ENCODE assay signal across 2 cellular contexts in genomic region chr6:126040826-126041225, GRCh38.
TF ChIP-seq lines count a peak whose summit lies in the region.

No MANE protein-coding gene starts in this region.

TF ChIP-seq in GM12878, 131 proteins besides CTCF, POLR2A, EP300 and RAD21:
- TF ChIP-seq, protein P1, sequence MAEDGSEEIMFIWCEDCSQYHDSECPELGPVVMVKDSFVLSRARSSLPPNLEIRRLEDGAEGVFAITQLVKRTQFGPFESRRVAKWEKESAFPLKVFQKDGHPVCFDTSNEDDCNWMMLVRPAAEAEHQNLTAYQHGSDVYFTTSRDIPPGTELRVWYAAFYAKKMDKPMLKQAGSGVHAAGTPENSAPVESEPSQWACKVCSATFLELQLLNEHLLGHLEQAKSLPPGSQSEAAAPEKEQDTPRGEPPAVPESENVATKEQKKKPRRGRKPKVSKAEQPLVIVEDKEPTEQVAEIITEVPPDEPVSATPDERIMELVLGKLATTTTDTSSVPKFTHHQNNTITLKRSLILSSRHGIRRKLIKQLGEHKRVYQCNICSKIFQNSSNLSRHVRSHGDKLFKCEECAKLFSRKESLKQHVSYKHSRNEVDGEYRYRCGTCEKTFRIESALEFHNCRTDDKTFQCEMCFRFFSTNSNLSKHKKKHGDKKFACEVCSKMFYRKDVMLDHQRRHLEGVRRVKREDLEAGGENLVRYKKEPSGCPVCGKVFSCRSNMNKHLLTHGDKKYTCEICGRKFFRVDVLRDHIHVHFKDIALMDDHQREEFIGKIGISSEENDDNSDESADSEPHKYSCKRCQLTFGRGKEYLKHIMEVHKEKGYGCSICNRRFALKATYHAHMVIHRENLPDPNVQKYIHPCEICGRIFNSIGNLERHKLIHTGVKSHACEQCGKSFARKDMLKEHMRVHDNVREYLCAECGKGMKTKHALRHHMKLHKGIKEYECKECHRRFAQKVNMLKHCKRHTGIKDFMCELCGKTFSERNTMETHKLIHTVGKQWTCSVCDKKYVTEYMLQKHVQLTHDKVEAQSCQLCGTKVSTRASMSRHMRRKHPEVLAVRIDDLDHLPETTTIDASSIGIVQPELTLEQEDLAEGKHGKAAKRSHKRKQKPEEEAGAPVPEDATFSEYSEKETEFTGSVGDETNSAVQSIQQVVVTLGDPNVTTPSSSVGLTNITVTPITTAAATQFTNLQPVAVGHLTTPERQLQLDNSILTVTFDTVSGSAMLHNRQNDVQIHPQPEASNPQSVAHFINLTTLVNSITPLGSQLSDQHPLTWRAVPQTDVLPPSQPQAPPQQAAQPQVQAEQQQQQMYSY (CRISPR knock-in tag; IDR thresholded peaks at IDR 0.05), result no peak
- TF ChIP-seq SUZ12 (IDR thresholded peaks at IDR 0.05; ENCODE audit: unreplicated experiment) (no peak), NFIC (IDR thresholded peaks at IDR 0.05; ENCODE audit: low read depth, low read length) (no peak), ZNF274 (IDR thresholded peaks at IDR 0.05; ENCODE audit: insufficient read depth, insufficient read length) (no peak), POLR2AphosphoS2 (IDR thresholded peaks at IDR 0.05; ENCODE audit: low read depth, low read length) (no peak), TCF12 (IDR thresholded peaks at IDR 0.05; ENCODE audit: low read depth, low read length) (no peak), NR2C1 (IDR thresholded peaks at IDR 0.05) (no peak), POU2F2 (IDR thresholded peaks at IDR 0.05; ENCODE audit: borderline replicate concordance, low read depth, low read length) (no peak), KAT2A (conservative IDR thresholded peaks at IDR 0.05; ENCODE audit: control insufficient read depth, low read depth, low read length) (no peak), STAT3 (IDR thresholded peaks at IDR 0.05; ENCODE audit: low read depth, low read length) (no peak)

TF ChIP-seq in HepG2, 621 proteins besides CTCF, POLR2A, EP300 and RAD21 (continues in another document):
- TF ChIP-seq FOXK1 (CRISPR knock-in tag; IDR thresholded peaks at IDR 0.05; ENCODE audit: borderline replicate concordance, low read depth) (no peak), SP4 (CRISPR knock-in tag; IDR thresholded peaks at IDR 0.05) (no peak), ARID3A (IDR thresholded peaks at IDR 0.05; ENCODE audit: low read depth, low read length) (no peak), AHDC1 (CRISPR knock-in tag; IDR thresholded peaks at IDR 0.05; ENCODE audit: borderline replicate concordance) (peak; percentile 34; the same call in 1 of the 2 replicates), ZHX2 (IDR thresholded peaks at IDR 0.05; ENCODE audit: low read depth) (no peak), ZHX2 (CRISPR knock-in tag; IDR thresholded peaks at IDR 0.05; ENCODE audit: borderline replicate concordance) (no peak), KMT2A (CRISPR knock-in tag; IDR thresholded peaks at IDR 0.05) (no peak), FOXA3 (CRISPR knock-in tag; IDR thresholded peaks at IDR 0.05) (peak; percentile 23; the same call in 1 of the 2 replicates), TBP (CRISPR knock-in tag; IDR thresholded peaks at IDR 0.05) (no peak), CEBPG (CRISPR knock-in tag; IDR thresholded peaks at IDR 0.05) (no peak), RAD51 (IDR thresholded peaks at IDR 0.05; ENCODE audit: borderline replicate concordance) (no peak), ZNF234 (CRISPR knock-in tag; conservative IDR thresholded peaks at IDR 0.05) (no peak), CREM (IDR thresholded peaks at IDR 0.05) (0 out of 2 replicates have a peak, but pooled peaks have one; percentile 15), CREM (CRISPR knock-in tag; IDR thresholded peaks at IDR 0.05) (no peak), FIP1L1 (IDR thresholded peaks at IDR 0.05; ENCODE audit: borderline replicate concordance, insufficient read depth, low read depth, low read length) (no peak), CEBPB (IDR thresholded peaks at IDR 0.05; ENCODE audit: borderline replicate concordance, low read depth, low read length) (peak; percentile 89), MAF1 (CRISPR knock-in tag; IDR thresholded peaks at IDR 0.05; ENCODE audit: borderline replicate concordance) (no peak), RELA (CRISPR knock-in tag; IDR thresholded peaks at IDR 0.05) (no peak), ATF6 (CRISPR knock-in tag; conservative IDR thresholded peaks at IDR 0.05) (no peak), RXRA (CRISPR knock-in tag; IDR thresholded peaks at IDR 0.05) (no peak), ZBTB37 (CRISPR knock-in tag; IDR thresholded peaks at IDR 0.05) (no peak), GPN1 (CRISPR knock-in tag; IDR thresholded peaks at IDR 0.05; ENCODE audit: borderline replicate concordance) (no peak), SOX5 (CRISPR knock-in tag; IDR thresholded peaks at IDR 0.05; ENCODE audit: borderline replicate concordance) (no peak), TCF7L2 (IDR thresholded peaks at IDR 0.05; ENCODE audit: low read depth, low read length) (no peak), HOXA9 (CRISPR knock-in tag; IDR thresholded peaks at IDR 0.05; ENCODE audit: borderline replicate concordance) (no peak)
- TF ChIP-seq, protein P2, sequence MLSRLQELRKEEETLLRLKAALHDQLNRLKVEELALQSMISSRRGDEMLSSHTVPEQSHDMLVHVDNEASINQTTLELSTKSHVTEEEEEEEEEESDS (CRISPR knock-in tag; IDR thresholded peaks at IDR 0.05; ENCODE audit: borderline replicate concordance), result no peak
- TF ChIP-seq, protein P3, sequence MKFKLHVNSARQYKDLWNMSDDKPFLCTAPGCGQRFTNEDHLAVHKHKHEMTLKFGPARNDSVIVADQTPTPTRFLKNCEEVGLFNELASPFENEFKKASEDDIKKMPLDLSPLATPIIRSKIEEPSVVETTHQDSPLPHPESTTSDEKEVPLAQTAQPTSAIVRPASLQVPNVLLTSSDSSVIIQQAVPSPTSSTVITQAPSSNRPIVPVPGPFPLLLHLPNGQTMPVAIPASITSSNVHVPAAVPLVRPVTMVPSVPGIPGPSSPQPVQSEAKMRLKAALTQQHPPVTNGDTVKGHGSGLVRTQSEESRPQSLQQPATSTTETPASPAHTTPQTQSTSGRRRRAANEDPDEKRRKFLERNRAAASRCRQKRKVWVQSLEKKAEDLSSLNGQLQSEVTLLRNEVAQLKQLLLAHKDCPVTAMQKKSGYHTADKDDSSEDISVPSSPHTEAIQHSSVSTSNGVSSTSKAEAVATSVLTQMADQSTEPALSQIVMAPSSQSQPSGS (CRISPR knock-in tag; IDR thresholded peaks at IDR 0.05), result no peak
- TF ChIP-seq, protein P4, sequence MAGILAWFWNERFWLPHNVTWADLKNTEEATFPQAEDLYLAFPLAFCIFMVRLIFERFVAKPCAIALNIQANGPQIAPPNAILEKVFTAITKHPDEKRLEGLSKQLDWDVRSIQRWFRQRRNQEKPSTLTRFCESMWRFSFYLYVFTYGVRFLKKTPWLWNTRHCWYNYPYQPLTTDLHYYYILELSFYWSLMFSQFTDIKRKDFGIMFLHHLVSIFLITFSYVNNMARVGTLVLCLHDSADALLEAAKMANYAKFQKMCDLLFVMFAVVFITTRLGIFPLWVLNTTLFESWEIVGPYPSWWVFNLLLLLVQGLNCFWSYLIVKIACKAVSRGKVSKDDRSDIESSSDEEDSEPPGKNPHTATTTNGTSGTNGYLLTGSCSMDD (CRISPR knock-in tag; IDR thresholded peaks at IDR 0.05), result no peak
